16 cellular contexts compared by ENCODE assay signal in the genomic region with DNA sequence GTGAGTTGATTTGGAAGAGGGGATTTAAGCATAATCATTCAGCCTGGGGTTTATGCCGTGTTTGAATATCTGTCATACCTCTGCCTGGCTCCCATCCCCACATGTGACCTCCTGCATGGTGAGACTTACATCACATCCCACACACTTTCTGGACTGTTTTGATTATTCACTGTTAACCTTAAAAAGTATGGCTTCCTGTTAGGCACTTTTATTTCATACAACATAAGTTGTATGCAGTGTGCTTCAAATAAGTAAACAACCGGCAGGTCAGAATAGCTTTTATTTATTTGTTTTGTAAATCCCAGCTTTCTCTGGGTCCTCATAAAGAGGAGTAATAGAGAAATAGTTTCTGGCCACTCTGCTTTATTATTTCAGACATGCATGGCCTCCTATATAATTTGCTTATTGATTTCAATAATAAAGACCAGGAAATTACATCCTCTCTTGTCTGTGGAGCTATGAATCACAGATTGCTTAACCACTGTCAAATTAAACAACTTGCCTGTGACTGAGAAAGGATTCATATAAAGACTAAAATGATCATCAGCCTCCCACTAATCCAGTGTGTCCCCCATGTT.
DNase-seq lines count a peak whose midpoint lies in the region; ATAC-seq, FAIRE-seq and TF ChIP-seq lines count a peak whose summit lies in the region.
"Had no signal": no experiment of that assay in that cellular context is flagged by ENCODE, and none has a peak within 500 bp of the region (broad histone marks: within the 10 kb centered on the region; RNA-seq: fewer than 3 reads in every experiment).

No MANE protein-coding gene starts in this region.

- H4K20me1 ChIP-seq in fibroblast of lung (ENCODE audit: control insufficient read depth, extremely low read depth, insufficient read depth, low read length), result no peaks in the 10 kb centered on the region

- H3K79me2 ChIP-seq in ACC112 (ENCODE audit: control insufficient read depth, insufficient read depth, low read length, unreplicated experiment) (no peaks in the 10 kb centered on the region), fibroblast of lung (ENCODE audit: control insufficient read depth, insufficient read depth, low read length) (no peaks in the 10 kb centered on the region)

- intact Hi-C loops in pancreas (cut with DNase I), result no loop called here

- H3K4me1 ChIP-seq in ACC112 (ENCODE audit: control insufficient read depth, insufficient read depth, low read length, unreplicated experiment) (peaks cover 8% of the 10 kb centered on the region), fibroblast of lung (ENCODE audit: control insufficient read depth, extremely low read depth, insufficient read depth, low read length) (peaks cover 7% of the 10 kb centered on the region), pancreas (no peaks in the 10 kb centered on the region)
- H3K4me1 ChIP-seq: BE2C, prostate gland had no signal

- H3K9ac ChIP-seq in fibroblast of lung (ENCODE audit: insufficient read depth, low read length), result no peak overlapping the region

- DNase-seq in HCEC 1CT, result peak; percentile 42
- DNase-seq in RWPE1 (ENCODE audit: low spot score), result peak; percentile 5
- DNase-seq in fibroblast of lung (ENCODE audit: low read depth in 2 of 2), result peak; percentile 47 to 61
- DNase-seq in pancreas, result no peak
- DNase-seq: activated CD4-positive, alpha-beta T cell treated with anti-CD3 and anti-CD28 coated beads, Interleukin-2, amount 10 ng/mL, durations not matched to agents 7 days and 5 days; BE2C; mesendoderm; NCI-H1930; stimulated activated CD4-positive, alpha-beta T cell treated with anti-CD3 and anti-CD28 coated beads, Interleukin-1b, Interleukin-23, amount 100 ng/mL, for 48 hours; T-helper 17 cell had no signal

- whole genome bisulfite sequencing in pancreas, 2 donors, result 71 to 72% methylated on average over 2 of the region's 2 CpGs

- no peak for TF ChIP-seq CTCF in RWPE1 (conservative IDR thresholded peaks at IDR 0.05; ENCODE audit: low read depth)
- no peak for TF ChIP-seq CTCF in fibroblast of lung (conservative IDR thresholded peaks at IDR 0.05 in 1 of 2, IDR thresholded peaks at IDR 0.05 in 1 of 2; ENCODE audit: low read depth in 1 of 2, low read length in 2 of 2)
- no peak for TF ChIP-seq CTCF in pancreas (IDR thresholded peaks at IDR 0.05)

- no peak for ATAC-seq in pancreas
- ATAC-seq in HG03139 (IDR thresholded peaks at IDR 0.05; ENCODE audit: unreplicated experiment), result no peak
- no peak for ATAC-seq in GM19452 (IDR thresholded peaks at IDR 0.05; ENCODE audit: unreplicated experiment)
- ATAC-seq in GM18517 (IDR thresholded peaks at IDR 0.05; ENCODE audit: unreplicated experiment), result no peak
- ATAC-seq: T-helper 17 cell had no signal

- no peak for FAIRE-seq in pancreas (lab: Jason Lieb, UNC)

- peak overlapping the region; percentile 4 for H2AFZ ChIP-seq in ACC112 (ENCODE audit: low read length, unreplicated experiment)
- no peak overlapping the region for H2AFZ ChIP-seq in fibroblast of lung (ENCODE audit: low read length)

- POLR2A ChIA-PET in RWPE1 (lab: Yijun Ruan, JAX; ENCODE audit: low non-redundant PET), result no interaction called here

- H3K9me3 ChIP-seq in fibroblast of lung (ENCODE audit: control insufficient read depth, insufficient read depth, low read depth, low read length), result no peaks in the 10 kb centered on the region
- H3K9me3 ChIP-seq in pancreas, result no peaks in the 10 kb centered on the region
- H3K9me3 ChIP-seq: BE2C, prostate gland had no signal

- CTCF ChIA-PET in RWPE1 (lab: Yijun Ruan, JAX), result no interaction called here

- peak overlapping the region; percentile 7 for H3K4me2 ChIP-seq in fibroblast of lung (ENCODE audit: extremely low read depth, insufficient read depth, low read length)

- H3K27ac ChIP-seq in ACC112 (ENCODE audit: low read depth, low read length) (peak overlapping the region; percentile 3), RWPE1 (no peak overlapping the region), fibroblast of lung (ENCODE audit: insufficient read depth, low read length) (no peak overlapping the region), pancreas (no peak overlapping the region)
- H3K27ac ChIP-seq: cardiac muscle cell, prostate gland had no signal

- H3K36me3 ChIP-seq in ACC112 (ENCODE audit: insufficient read depth, low read length), result no peaks in the 10 kb centered on the region
- H3K36me3 ChIP-seq in fibroblast of lung (ENCODE audit: control insufficient read depth, insufficient read depth, low read length), result no peaks in the 10 kb centered on the region
- no peaks in the 10 kb centered on the region for H3K36me3 ChIP-seq in pancreas
- H3K36me3 ChIP-seq: BE2C, cardiac muscle cell, prostate gland had no signal

- H3K27me3 ChIP-seq in ACC112 (ENCODE audit: insufficient read depth, low read length) (no peaks in the 10 kb centered on the region), fibroblast of lung (ENCODE audit: control insufficient read depth, insufficient read depth, low read length) (no peaks in the 10 kb centered on the region), pancreas (no peaks in the 10 kb centered on the region)
- H3K27me3 ChIP-seq: BE2C, cardiac muscle cell had no signal

- H3K4me3 ChIP-seq in ACC112 (ENCODE audit: low read depth, low read length), result no peak overlapping the region
- H3K4me3 ChIP-seq in fibroblast of lung (replicated peaks in 1 of 4; ENCODE audit: control extremely low read depth in 1 of 4, insufficient read depth in 1 of 4, low read depth in 3 of 4, low read length in 4 of 4), result no peak overlapping the region
- no peak overlapping the region for H3K4me3 ChIP-seq in pancreas
- H3K4me3 ChIP-seq: cardiac muscle cell, prostate gland had no signal

Comparison
In these comparisons a context has a peak if more than half of its experiments do, and no peak if none do; other contexts are left out.
1. DNase-seq: peak in HCEC 1CT (single experiment), RWPE1 (single experiment) and fibroblast of lung (2 of 2); none in pancreas (0 of 6).